ENCODE assay signal across 9 cellular contexts in genomic region chr9:135978650-135979461, GRCh38. TPM values are rescaled to one million over a fixed set of nuclear protein-coding genes. Genes with fewer than 3 reads are reported as not detected.
DNase-seq lines count a peak whose midpoint lies in the region; ATAC-seq and TF ChIP-seq lines count a peak whose summit lies in the region.
"Had no signal": no experiment of that assay in that cellular context is flagged by ENCODE, and none has a peak within 500 bp of the region (broad histone marks: within the 10 kb centered on the region; RNA-seq: fewer than 3 reads in every experiment).

No MANE protein-coding gene starts in this region.

- no peaks in the 10 kb centered on the region for H3K27me3 Mint-ChIP-seq in activated naive CD4-positive, alpha-beta T cell treated with anti-CD3 and anti-CD28 coated beads, Interleukin-2, amount 50 U/mL, for 24 hours
- no peaks in the 10 kb centered on the region for H3K27me3 Mint-ChIP-seq in natural killer cell (ENCODE audit: low read depth in 2 of 2)

- no peak overlapping the region for H3K27ac Mint-ChIP-seq in activated naive CD4-positive, alpha-beta T cell treated with anti-CD3 and anti-CD28 coated beads, Interleukin-2, amount 50 U/mL, for 24 hours
- no peak overlapping the region for H3K27ac Mint-ChIP-seq in natural killer cell
- H3K27ac Mint-ChIP-seq: neural progenitor cell had no signal

- no peaks in the 10 kb centered on the region for H3K9me3 Mint-ChIP-seq in activated naive CD4-positive, alpha-beta T cell treated with anti-CD3 and anti-CD28 coated beads, Interleukin-2, amount 50 U/mL, for 24 hours
- H3K9me3 Mint-ChIP-seq in natural killer cell: no peaks in the 10 kb centered on the region
- H3K9me3 Mint-ChIP-seq: neural progenitor cell had no signal

- H3K4me3 Mint-ChIP-seq in activated naive CD4-positive, alpha-beta T cell treated with anti-CD3 and anti-CD28 coated beads, Interleukin-2, amount 50 U/mL, for 24 hours: peak overlapping the region; percentile 36
- no peak overlapping the region for H3K4me3 Mint-ChIP-seq in natural killer cell
- H3K4me3 Mint-ChIP-seq: neural progenitor cell had no signal

- intact Hi-C loops in natural killer cell (cut with micrococcal nuclease): no loop called here

- H3K9me3 ChIP-seq in BE2C: no peaks in the 10 kb centered on the region

- H3K36me3 ChIP-seq in BE2C: no peaks in the 10 kb centered on the region
- H3K36me3 ChIP-seq: neural progenitor cell had no signal

- ATAC-seq in SK-N-SH treated with all-trans-retinoic acid at 6 μM for 48 hours (peak; percentile 55), natural killer cell (peak; percentile 46 to 73 (median 46)), GM21717 (IDR thresholded peaks at IDR 0.05; ENCODE audit: unreplicated experiment) (no peak)

- DNase-seq in BE2C (peak; percentile 75), natural killer cell (no peak), mesenteric fat pad (ENCODE audit: low spot score) (no peak), NCI-H82 treated with DMSO at 0.1 percent for 48 hours (lab: John Stamatoyannopoulos, UW; ENCODE audit: unreplicated experiment) (no peak)
- no peak for DNase-seq in NK-92 treated with Interleukin-12 subunit alpha and Interleukin-12 subunit beta, amount 100 ng/mL, for 24 hours (lab: John Stamatoyannopoulos, UW)

- TF ChIP-seq CTCF in BE2C (IDR thresholded peaks at IDR 0.05; ENCODE audit: low read depth, low read length): no peak
- no peak for TF ChIP-seq CTCF in natural killer cell (IDR thresholded peaks at IDR 0.05)

- H3K36me3 Mint-ChIP-seq in activated naive CD4-positive, alpha-beta T cell treated with anti-CD3 and anti-CD28 coated beads, Interleukin-2, amount 50 U/mL, for 24 hours: no peaks in the 10 kb centered on the region
- no peaks in the 10 kb centered on the region for H3K36me3 Mint-ChIP-seq in natural killer cell
- H3K36me3 Mint-ChIP-seq: neural progenitor cell had no signal

- H3K4me3 ChIP-seq in BE2C (ENCODE audit: low read depth, low read length): peak overlapping the region; percentile 17
- H3K4me3 ChIP-seq: neural progenitor cell had no signal

- H3K4me1 ChIP-seq in BE2C: peaks cover 25% of the 10 kb centered on the region

- peaks cover 6% of the 10 kb centered on the region for H3K4me1 Mint-ChIP-seq in activated naive CD4-positive, alpha-beta T cell treated with anti-CD3 and anti-CD28 coated beads, Interleukin-2, amount 50 U/mL, for 24 hours
- peaks cover 0 to 7% of the 10 kb centered on the region in 2 donors for H3K4me1 Mint-ChIP-seq in natural killer cell

- peaks cover under 1% of the 10 kb centered on the region; the same call in 1 of the 2 replicates for H3K27me3 ChIP-seq in BE2C
- H3K27me3 ChIP-seq: neural progenitor cell had no signal

TF ChIP-seq in SK-N-SH treated with all-trans-retinoic acid at 6 μM for 48 hours, 23 proteins besides CTCF, POLR2A, EP300 and RAD21:
- no peak for TF ChIP-seq BACH2 (CRISPR knock-in tag; IDR thresholded peaks at IDR 0.05; ENCODE audit: borderline replicate concordance)
- no peak for TF ChIP-seq TOX (CRISPR knock-in tag; IDR thresholded peaks at IDR 0.05; ENCODE audit: borderline replicate concordance)
- TF ChIP-seq TCF4 (CRISPR knock-in tag; IDR thresholded peaks at IDR 0.05; ENCODE audit: borderline replicate concordance): no peak
- no peak for TF ChIP-seq OSR1 (CRISPR knock-in tag; IDR thresholded peaks at IDR 0.05)
- no peak for TF ChIP-seq SNAI2 (CRISPR knock-in tag; IDR thresholded peaks at IDR 0.05)
- TF ChIP-seq PPARA (CRISPR knock-in tag; IDR thresholded peaks at IDR 0.05; ENCODE audit: borderline replicate concordance): no peak
- TF ChIP-seq ZNF565 (CRISPR knock-in tag; conservative IDR thresholded peaks at IDR 0.05; ENCODE audit: low read depth): no peak
- TF ChIP-seq, protein P1, sequence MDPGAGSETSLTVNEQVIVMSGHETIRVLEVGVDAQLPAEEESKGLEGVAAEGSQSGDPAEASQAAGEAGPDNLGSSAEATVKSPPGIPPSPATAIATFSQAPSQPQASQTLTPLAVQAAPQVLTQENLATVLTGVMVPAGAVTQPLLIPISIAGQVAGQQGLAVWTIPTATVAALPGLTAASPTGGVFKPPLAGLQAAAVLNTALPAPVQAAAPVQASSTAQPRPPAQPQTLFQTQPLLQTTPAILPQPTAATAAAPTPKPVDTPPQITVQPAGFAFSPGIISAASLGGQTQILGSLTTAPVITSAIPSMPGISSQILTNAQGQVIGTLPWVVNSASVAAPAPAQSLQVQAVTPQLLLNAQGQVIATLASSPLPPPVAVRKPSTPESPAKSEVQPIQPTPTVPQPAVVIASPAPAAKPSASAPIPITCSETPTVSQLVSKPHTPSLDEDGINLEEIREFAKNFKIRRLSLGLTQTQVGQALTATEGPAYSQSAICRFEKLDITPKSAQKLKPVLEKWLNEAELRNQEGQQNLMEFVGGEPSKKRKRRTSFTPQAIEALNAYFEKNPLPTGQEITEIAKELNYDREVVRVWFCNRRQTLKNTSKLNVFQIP (CRISPR knock-in tag; IDR thresholded peaks at IDR 0.05; ENCODE audit: borderline replicate concordance, low read depth): no peak
- no peak for TF ChIP-seq ZNF70 (CRISPR knock-in tag; IDR thresholded peaks at IDR 0.05)
- TF ChIP-seq CSDC2 (CRISPR knock-in tag; IDR thresholded peaks at IDR 0.05): no peak
- TF ChIP-seq, protein P2, sequence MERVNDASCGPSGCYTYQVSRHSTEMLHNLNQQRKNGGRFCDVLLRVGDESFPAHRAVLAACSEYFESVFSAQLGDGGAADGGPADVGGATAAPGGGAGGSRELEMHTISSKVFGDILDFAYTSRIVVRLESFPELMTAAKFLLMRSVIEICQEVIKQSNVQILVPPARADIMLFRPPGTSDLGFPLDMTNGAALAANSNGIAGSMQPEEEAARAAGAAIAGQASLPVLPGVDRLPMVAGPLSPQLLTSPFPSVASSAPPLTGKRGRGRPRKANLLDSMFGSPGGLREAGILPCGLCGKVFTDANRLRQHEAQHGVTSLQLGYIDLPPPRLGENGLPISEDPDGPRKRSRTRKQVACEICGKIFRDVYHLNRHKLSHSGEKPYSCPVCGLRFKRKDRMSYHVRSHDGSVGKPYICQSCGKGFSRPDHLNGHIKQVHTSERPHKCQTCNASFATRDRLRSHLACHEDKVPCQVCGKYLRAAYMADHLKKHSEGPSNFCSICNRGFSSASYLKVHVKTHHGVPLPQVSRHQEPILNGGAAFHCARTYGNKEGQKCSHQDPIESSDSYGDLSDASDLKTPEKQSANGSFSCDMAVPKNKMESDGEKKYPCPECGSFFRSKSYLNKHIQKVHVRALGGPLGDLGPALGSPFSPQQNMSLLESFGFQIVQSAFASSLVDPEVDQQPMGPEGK (CRISPR knock-in tag; IDR thresholded peaks at IDR 0.05; ENCODE audit: borderline replicate concordance): no peak
- TF ChIP-seq ISL1 (CRISPR knock-in tag; IDR thresholded peaks at IDR 0.05): no peak

RNA-seq across cellular contexts. Expression of gene UBAC1, which starts 17.7 kb away (rescaled TPM):
- 81.2 TPM for polyA plus RNA-seq in BE2C (2012; ENCODE audit: insufficient read depth, insufficient read length, low read depth)
- 10 to 100 TPM; 22.7 to 31.8 (median 27.6) TPM for total RNA-seq in natural killer cell
- total RNA-seq in mesenteric fat pad: 36.3 TPM
